Comparison of ENCODE assay signal across 1 cellular context in the genomic region with DNA sequence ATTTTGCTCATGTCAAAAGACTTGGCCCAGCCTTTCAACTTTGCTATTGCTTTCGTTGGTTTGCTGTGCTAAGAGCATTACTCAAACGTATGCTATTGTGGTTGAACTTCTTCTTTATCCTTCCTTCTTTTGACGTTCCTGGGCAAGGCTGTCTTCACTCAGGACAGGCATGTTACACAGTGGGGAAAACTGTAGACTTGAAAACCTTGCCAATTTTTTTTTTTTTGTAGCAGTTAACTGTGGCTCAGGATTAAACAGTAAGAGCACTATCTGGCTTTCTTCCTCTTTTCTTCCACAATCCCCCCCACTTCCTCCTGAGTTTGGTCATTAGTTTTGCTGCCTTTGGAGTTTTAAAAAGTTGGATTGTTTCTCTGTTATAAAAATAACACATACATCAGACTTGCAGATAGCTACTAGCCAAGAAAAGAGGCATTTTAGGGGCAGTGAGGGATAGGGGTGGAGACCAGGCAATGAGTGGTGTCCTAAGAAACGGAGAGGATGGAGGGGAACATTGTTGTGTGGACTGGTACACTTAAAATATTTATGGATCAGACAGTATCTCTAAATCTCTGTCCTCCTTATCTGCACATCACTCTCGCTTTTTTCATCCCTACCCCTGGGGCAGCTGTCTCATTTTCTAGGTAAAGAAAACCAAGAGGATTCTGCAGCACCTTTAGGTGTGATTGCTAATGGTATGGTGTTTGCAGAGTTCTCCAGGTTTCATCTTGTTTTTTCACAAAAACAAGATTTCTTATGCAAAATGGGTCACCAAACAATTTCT.
TF ChIP-seq lines count a peak whose summit lies in the region.

No MANE protein-coding gene starts in this region.

TF ChIP-seq in GM12878, 131 proteins besides CTCF, POLR2A, EP300 and RAD21 (continued from another document):
- TF ChIP-seq, protein P1, sequence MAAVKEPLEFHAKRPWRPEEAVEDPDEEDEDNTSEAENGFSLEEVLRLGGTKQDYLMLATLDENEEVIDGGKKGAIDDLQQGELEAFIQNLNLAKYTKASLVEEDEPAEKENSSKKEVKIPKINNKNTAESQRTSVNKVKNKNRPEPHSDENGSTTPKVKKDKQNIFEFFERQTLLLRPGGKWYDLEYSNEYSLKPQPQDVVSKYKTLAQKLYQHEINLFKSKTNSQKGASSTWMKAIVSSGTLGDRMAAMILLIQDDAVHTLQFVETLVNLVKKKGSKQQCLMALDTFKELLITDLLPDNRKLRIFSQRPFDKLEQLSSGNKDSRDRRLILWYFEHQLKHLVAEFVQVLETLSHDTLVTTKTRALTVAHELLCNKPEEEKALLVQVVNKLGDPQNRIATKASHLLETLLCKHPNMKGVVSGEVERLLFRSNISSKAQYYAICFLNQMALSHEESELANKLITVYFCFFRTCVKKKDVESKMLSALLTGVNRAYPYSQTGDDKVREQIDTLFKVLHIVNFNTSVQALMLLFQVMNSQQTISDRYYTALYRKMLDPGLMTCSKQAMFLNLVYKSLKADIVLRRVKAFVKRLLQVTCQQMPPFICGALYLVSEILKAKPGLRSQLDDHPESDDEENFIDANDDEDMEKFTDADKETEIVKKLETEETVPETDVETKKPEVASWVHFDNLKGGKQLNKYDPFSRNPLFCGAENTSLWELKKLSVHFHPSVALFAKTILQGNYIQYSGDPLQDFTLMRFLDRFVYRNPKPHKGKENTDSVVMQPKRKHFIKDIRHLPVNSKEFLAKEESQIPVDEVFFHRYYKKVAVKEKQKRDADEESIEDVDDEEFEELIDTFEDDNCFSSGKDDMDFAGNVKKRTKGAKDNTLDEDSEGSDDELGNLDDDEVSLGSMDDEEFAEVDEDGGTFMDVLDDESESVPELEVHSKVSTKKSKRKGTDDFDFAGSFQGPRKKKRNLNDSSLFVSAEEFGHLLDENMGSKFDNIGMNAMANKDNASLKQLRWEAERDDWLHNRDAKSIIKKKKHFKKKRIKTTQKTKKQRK (IDR thresholded peaks at IDR 0.05; ENCODE audit: low read depth, low read length) = no peak
- TF ChIP-seq KAT2A (conservative IDR thresholded peaks at IDR 0.05; ENCODE audit: control insufficient read depth, low read depth, low read length) (no peak), ZBED1 (IDR thresholded peaks at IDR 0.05; ENCODE audit: borderline replicate concordance) (no peak), BMI1 (IDR thresholded peaks at IDR 0.05; ENCODE audit: borderline replicate concordance) (no peak), RUNX3 (IDR thresholded peaks at IDR 0.05; ENCODE audit: low read length) (peak; percentile 54), SMC3 (IDR thresholded peaks at IDR 0.05; ENCODE audit: borderline replicate concordance, low read length) (no peak), RCOR1 (conservative IDR thresholded peaks at IDR 0.05; ENCODE audit: low read depth, low read length) (no peak), BHLHE40 (IDR thresholded peaks at IDR 0.05; ENCODE audit: borderline replicate concordance in 1 of 2, low read depth in 2 of 2, low read length in 1 of 2) (0 out of 4 replicates have a peak, but pooled peaks of 1 of the 2 experiments have one; percentile 16), SMAD5 (IDR thresholded peaks at IDR 0.05; ENCODE audit: low read depth) (no peak), JUNB (IDR thresholded peaks at IDR 0.05) (no peak), EGR1 (IDR thresholded peaks at IDR 0.05; ENCODE audit: borderline replicate concordance in 1 of 2, low read depth in 2 of 2, low read length in 2 of 2) (no peak)
- TF ChIP-seq, protein P2, sequence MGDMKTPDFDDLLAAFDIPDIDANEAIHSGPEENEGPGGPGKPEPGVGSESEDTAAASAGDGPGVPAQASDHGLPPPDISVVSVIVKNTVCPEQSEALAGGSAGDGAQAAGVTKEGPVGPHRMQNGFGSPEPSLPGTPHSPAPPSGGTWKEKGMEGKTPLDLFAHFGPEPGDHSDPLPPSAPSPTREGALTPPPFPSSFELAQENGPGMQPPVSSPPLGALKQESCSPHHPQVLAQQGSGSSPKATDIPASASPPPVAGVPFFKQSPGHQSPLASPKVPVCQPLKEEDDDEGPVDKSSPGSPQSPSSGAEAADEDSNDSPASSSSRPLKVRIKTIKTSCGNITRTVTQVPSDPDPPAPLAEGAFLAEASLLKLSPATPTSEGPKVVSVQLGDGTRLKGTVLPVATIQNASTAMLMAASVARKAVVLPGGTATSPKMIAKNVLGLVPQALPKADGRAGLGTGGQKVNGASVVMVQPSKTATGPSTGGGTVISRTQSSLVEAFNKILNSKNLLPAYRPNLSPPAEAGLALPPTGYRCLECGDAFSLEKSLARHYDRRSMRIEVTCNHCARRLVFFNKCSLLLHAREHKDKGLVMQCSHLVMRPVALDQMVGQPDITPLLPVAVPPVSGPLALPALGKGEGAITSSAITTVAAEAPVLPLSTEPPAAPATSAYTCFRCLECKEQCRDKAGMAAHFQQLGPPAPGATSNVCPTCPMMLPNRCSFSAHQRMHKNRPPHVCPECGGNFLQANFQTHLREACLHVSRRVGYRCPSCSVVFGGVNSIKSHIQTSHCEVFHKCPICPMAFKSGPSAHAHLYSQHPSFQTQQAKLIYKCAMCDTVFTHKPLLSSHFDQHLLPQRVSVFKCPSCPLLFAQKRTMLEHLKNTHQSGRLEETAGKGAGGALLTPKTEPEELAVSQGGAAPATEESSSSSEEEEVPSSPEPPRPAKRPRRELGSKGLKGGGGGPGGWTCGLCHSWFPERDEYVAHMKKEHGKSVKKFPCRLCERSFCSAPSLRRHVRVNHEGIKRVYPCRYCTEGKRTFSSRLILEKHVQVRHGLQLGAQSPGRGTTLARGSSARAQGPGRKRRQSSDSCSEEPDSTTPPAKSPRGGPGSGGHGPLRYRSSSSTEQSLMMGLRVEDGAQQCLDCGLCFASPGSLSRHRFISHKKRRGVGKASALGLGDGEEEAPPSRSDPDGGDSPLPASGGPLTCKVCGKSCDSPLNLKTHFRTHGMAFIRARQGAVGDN (IDR thresholded peaks at IDR 0.05) = peak; percentile 65; the same call in 1 of the 2 replicates
- TF ChIP-seq, protein P3, sequence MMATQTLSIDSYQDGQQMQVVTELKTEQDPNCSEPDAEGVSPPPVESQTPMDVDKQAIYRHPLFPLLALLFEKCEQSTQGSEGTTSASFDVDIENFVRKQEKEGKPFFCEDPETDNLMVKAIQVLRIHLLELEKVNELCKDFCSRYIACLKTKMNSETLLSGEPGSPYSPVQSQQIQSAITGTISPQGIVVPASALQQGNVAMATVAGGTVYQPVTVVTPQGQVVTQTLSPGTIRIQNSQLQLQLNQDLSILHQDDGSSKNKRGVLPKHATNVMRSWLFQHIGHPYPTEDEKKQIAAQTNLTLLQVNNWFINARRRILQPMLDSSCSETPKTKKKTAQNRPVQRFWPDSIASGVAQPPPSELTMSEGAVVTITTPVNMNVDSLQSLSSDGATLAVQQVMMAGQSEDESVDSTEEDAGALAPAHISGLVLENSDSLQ (IDR thresholded peaks at IDR 0.05) = no peak
